ENCODE assay signal across 25 cellular contexts in the genomic region with DNA sequence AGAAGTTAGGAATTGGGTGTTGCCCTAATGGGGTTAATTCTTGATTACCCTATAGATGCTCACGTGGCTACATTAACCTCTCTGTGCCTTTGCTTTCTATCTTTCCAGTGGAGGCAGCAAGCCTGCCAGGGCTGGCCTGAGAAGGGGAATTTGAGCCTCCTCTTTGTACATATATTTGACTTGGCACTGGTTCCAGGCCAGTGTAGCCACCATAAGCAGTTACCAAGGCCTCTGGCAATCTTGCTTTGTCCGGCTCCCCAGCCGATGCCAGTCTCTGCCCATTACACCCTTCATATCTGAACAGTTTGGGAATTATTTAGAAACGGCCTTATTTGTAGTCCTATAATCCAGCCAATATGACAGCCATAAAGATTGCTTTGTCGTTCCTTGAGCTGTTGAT. TPM values are rescaled to one million over a fixed set of nuclear protein-coding genes. Genes with fewer than 3 reads are reported as not detected.
DNase-seq lines count a peak whose midpoint lies in the region; ATAC-seq, FAIRE-seq and TF ChIP-seq lines count a peak whose summit lies in the region.
"Had no signal": no experiment of that assay in that cellular context is flagged by ENCODE, and none has a peak within 500 bp of the region (broad histone marks: within the 10 kb centered on the region; RNA-seq: fewer than 3 reads in every experiment).

No MANE protein-coding gene starts in this region.

- H3K27ac Mint-ChIP-seq in T-helper 2 cell treated with Interferon-gamma antibody and Interleukin-4, amounts not matched to agents 5 μg/mL and 100 μg/mL, for 36 hours, result no peak overlapping the region
- H3K27ac Mint-ChIP-seq: activated naive CD8-positive, alpha-beta T cell; B cell; natural killer cell treated with Interleukin-12 subunit alpha and Interleukin-12 subunit beta and Interleukin-15 and Interleukin-18, amount 100 ng/mL, for 72 hours had no signal

- H3K36me3 ChIP-seq in colonic mucosa, result no peaks in the 10 kb centered on the region
- no peaks in the 10 kb centered on the region for H3K36me3 ChIP-seq in pancreas

- no peaks in the 10 kb centered on the region for H3K36me3 Mint-ChIP-seq in T-helper 2 cell treated with Interferon-gamma antibody and Interleukin-4, amounts not matched to agents 5 μg/mL and 100 μg/mL, for 36 hours (ENCODE audit: low read depth)

- H3K27me3 ChIP-seq in colonic mucosa (no peaks in the 10 kb centered on the region), pancreas (no peaks in the 10 kb centered on the region)

- H3K4me3 ChIP-seq in colonic mucosa (no peak overlapping the region), pancreas (no peak overlapping the region)
- H3K4me3 ChIP-seq: SK-N-MC had no signal

- ATAC-seq in pancreas, result peak; percentile 46 to 77 (median 71)
- no peak for ATAC-seq in HG02938 (IDR thresholded peaks at IDR 0.05; ENCODE audit: unreplicated experiment)
- ATAC-seq: activated CD4-positive, CD25-positive, alpha-beta regulatory T cell treated with anti-CD3 and anti-CD28 coated beads, Interleukin-2, amount 50 U/mL, for 24 hours; HCT116; natural killer cell treated with Interleukin-12 subunit alpha and Interleukin-12 subunit beta and Interleukin-15 and Interleukin-18, amount 100 ng/mL, for 72 hours had no signal

- peak overlapping the region in 1 of 2 donors; percentile 55 for H3K9ac ChIP-seq in colonic mucosa (ENCODE audit: low read depth in 2 of 2, low read length in 2 of 2)

- H3K4me1 Mint-ChIP-seq in T-helper 2 cell treated with Interferon-gamma antibody and Interleukin-4, amounts not matched to agents 5 μg/mL and 100 μg/mL, for 36 hours (ENCODE audit: low read depth), result peaks cover 3% of the 10 kb centered on the region

- DNase-seq in NCI-H2081 (lab: John Stamatoyannopoulos, UW) (peak; percentile 68 to 79), NCI-H2081 treated with DMSO at 0.1 percent for 48 hours (lab: John Stamatoyannopoulos, UW) (no peak), NCI-H69 (lab: John Stamatoyannopoulos, UW) (peak; percentile 77), colonic mucosa (peak; percentile 83), pancreas (peak in 1 of 6 donors; percentile 21), NCI-H1048 (lab: John Stamatoyannopoulos, UW) (no peak)
- no peak for DNase-seq in T-helper 2 cell treated with Interferon-gamma antibody and Interleukin-4, amounts not matched to agents 5 μg/mL and 100 μg/mL, for 36 hours (ENCODE audit: low spot score)
- DNase-seq: 8988T; activated CD8-positive, alpha-beta memory T cell treated with anti-CD3 and anti-CD28 coated beads for 24 hours; cortex of kidney; foreskin fibroblast; hippocampal formation; mesenchymal stem cell; NCI-H524 treated with DMSO at 0.1 percent for 48 hours; posterior cingulate gyrus; T-helper 9 cell had no signal

- TF ChIP-seq CTCF in colonic mucosa (IDR thresholded peaks at IDR 0.05) (no peak), pancreas (IDR thresholded peaks at IDR 0.05) (no peak)

- intact Hi-C loops in colonic mucosa (cut with DNase I), result no loop called here
- intact Hi-C loops in pancreas (cut with DNase I), result no loop called here

- H3K9me3 Mint-ChIP-seq in T-helper 2 cell treated with Interferon-gamma antibody and Interleukin-4, amounts not matched to agents 5 μg/mL and 100 μg/mL, for 36 hours, result peaks cover 10% of the 10 kb centered on the region

- peaks cover 5% of the 10 kb centered on the region for H3K27me3 Mint-ChIP-seq in T-helper 2 cell treated with Interferon-gamma antibody and Interleukin-4, amounts not matched to agents 5 μg/mL and 100 μg/mL, for 36 hours (ENCODE audit: low read depth)
- H3K27me3 Mint-ChIP-seq: activated naive CD8-positive, alpha-beta T cell; B cell had no signal

- no peak overlapping the region for H3K4me3 Mint-ChIP-seq in T-helper 2 cell treated with Interferon-gamma antibody and Interleukin-4, amounts not matched to agents 5 μg/mL and 100 μg/mL, for 36 hours
- H3K4me3 Mint-ChIP-seq: activated naive CD8-positive, alpha-beta T cell; B cell; natural killer cell treated with Interleukin-12 subunit alpha and Interleukin-12 subunit beta and Interleukin-15 and Interleukin-18, amount 100 ng/mL, for 72 hours had no signal

- 26 to 44% methylated on average over 5 of the region's 5 CpGs for WGBS in pancreas, 2 donors

- no peaks in the 10 kb centered on the region for H3K9me3 ChIP-seq in colonic mucosa
- H3K9me3 ChIP-seq in pancreas, result no peaks in the 10 kb centered on the region

- no peaks in the 10 kb centered on the region for H3K4me1 ChIP-seq in colonic mucosa
- H3K4me1 ChIP-seq in pancreas, result no peaks in the 10 kb centered on the region

- FAIRE-seq in pancreas (lab: Jason Lieb, UNC), result no peak
- FAIRE-seq: GM12892, islet of Langerhans had no signal

- H3K27ac ChIP-seq in colonic mucosa (peak overlapping the region; percentile 54), pancreas (no peak overlapping the region)
- H3K27ac ChIP-seq: SK-N-MC had no signal

RNA-seq across cellular contexts. Expression of a gene that starts 58.6 kb away (rescaled TPM):
- 10 to 100 TPM; 13.9 to 41.8 TPM for total RNA-seq in colonic mucosa
- total RNA-seq in pancreas, result 1 to 10 TPM; 1.1 to 2.4 (median 1.5) TPM
- 1 to 10 TPM in 1 of 2 donors, under 1 TPM in 1; 0.47 to 1.4 TPM for polyA plus RNA-seq in pancreas

Comparison
In these comparisons a context has a peak if more than half of its experiments do, and no peak if none do; other contexts are left out.
1. DNase-seq: peak in NCI-H2081 (2 of 2), NCI-H69 (single experiment) and colonic mucosa (single experiment); none in NCI-H2081 treated with DMSO at 0.1 percent for 48 hours (single experiment), T-helper 2 cell treated with Interferon-gamma antibody and Interleukin-4, amounts not matched to agents 5 μg/mL and 100 μg/mL, for 36 hours (single experiment) and NCI-H1048 (single experiment).
2. RNA of a gene that starts 58.6 kb away (total RNA-seq): 13.9 to 41.8 TPM in colonic mucosa; 1.1 to 2.4 TPM in pancreas; every median in the first group is over 4 times any median in the second.